13 cellular contexts compared by ENCODE assay signal in the genomic region with DNA sequence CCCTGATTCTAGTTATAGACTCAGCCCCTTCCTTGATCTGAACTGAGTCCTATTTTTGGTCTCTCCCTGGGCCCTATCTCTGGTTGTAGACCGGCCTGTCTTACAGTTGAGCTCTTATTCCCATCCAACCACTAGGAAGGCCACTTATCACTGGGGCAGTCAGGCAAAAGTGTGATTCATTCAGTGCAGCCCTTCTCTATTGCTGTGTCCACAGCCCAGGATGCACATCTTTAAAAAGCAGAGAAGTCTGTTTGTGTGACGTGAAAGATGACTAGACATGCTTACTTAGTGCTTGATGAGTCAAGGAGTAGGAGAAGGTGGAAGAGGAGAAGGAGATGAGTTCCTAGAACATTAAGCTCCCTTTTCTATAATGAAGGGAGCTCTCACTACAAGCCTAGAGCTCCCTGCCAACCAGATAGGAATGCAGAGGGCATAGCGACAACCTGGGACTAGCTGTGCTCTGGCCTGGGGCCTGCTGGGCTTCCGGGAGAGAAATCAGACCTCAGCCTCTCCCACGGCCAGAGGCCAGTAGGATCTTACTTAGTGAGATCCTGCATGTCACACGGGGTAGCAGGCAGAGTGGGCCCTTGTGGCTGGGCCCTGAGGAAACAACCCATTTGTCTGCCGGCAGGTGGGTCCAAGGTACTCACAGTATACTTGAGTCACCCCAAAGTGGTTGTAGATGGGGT. TPM values are rescaled to one million over a fixed set of nuclear protein-coding genes. Genes with fewer than 3 reads are reported as not detected.
A peak's percentile ranks its signal among the peaks of the same experiment; 100 is the strongest.
DNase-seq lines count a peak whose midpoint lies in the region; ATAC-seq and TF ChIP-seq lines count a peak whose summit lies in the region.
"Had no signal": no experiment of that assay in that cellular context is flagged by ENCODE, and none has a peak within 500 bp of the region (broad histone marks: within the 10 kb centered on the region; RNA-seq: fewer than 3 reads in every experiment).

No MANE protein-coding gene starts in this region.

- H3K23ac ChIP-seq in mesenchymal stem cell (ENCODE audit: low read length in 2 of 2) = no peak overlapping the region

- H2BK120ac ChIP-seq in mesenchymal stem cell (ENCODE audit: low read depth, low read length) = no peak overlapping the region

- H3K14ac ChIP-seq in mesenchymal stem cell (ENCODE audit: low read length in 2 of 2) = no peak overlapping the region

- no peaks in the 10 kb centered on the region for H3K9me3 Mint-ChIP-seq in immature natural killer cell
- H3K9me3 Mint-ChIP-seq: activated naive CD4-positive, alpha-beta T cell treated with anti-CD3 and anti-CD28 coated beads, Interleukin-2, amount 50 U/mL, for 72 hours; dendritic cell treated with granulocyte-macrophage colony-stimulating factor and Interleukin-4, amounts not matched to agents 40 ng/mL and 50 ng/mL, for 4 days had no signal

- H3K4ac ChIP-seq in mesenchymal stem cell (ENCODE audit: low read depth in 1 of 2, low read length in 2 of 2) = no peak overlapping the region

- H3K79me1 ChIP-seq in mesenchymal stem cell (replicated peaks; ENCODE audit: low read length, poor library complexity, severe bottlenecking) = no peaks in the 10 kb centered on the region

- no peak overlapping the region for H3K18ac ChIP-seq in mesenchymal stem cell (ENCODE audit: low read depth in 1 of 2, low read length in 2 of 2)

- no peaks in the 10 kb centered on the region for H3K36me3 Mint-ChIP-seq in immature natural killer cell
- H3K36me3 Mint-ChIP-seq: activated naive CD4-positive, alpha-beta T cell treated with anti-CD3 and anti-CD28 coated beads, Interleukin-2, amount 50 U/mL, for 72 hours had no signal

- no peaks in the 10 kb centered on the region for H3K36me3 ChIP-seq in mesenchymal stem cell (ENCODE audit: control insufficient read depth in 1 of 2, insufficient read depth in 2 of 2, low read depth in 1 of 2, low read length in 2 of 2)

- no peak overlapping the region for H2BK15ac ChIP-seq in mesenchymal stem cell (ENCODE audit: low read depth, poor library complexity, severe bottlenecking)

- H3K27me3 ChIP-seq in mesenchymal stem cell (ENCODE audit: control insufficient read depth in 1 of 2, insufficient read depth in 1 of 2, low read length in 2 of 2) = peaks cover 11 to 23% of the 10 kb centered on the region in 2 experiments

- H3K27ac ChIP-seq in epithelial cell of prostate (no peak overlapping the region), mesenchymal stem cell (ENCODE audit: low read length, poor library complexity, severe bottlenecking) (no peak overlapping the region)

- no peak overlapping the region for H4K8ac ChIP-seq in mesenchymal stem cell (ENCODE audit: low read length)

- DNase-seq in AG09309 (ENCODE audit: low read depth) = peak; percentile 66
- peak; percentile 49 for DNase-seq in LHCN-M2 (ENCODE audit: low read depth)
- peak; percentile 37 for DNase-seq in epithelial cell of prostate (ENCODE audit: low read depth, low spot score)
- DNase-seq in mesenchymal stem cell = peak; percentile 90
- no peak for DNase-seq in immature natural killer cell
- DNase-seq in stimulated activated CD8-positive, alpha-beta memory T cell treated with anti-CD3 and anti-CD28 coated beads, Interleukin-4, amount 100 ng/mL, for 48 hours = no peak
- DNase-seq in activated gamma-delta T cell (lab: John Stamatoyannopoulos, UW) = no peak
- DNase-seq: GDM1, GOT3, NCI-H2171 had no signal

- H3K27me3 Mint-ChIP-seq in immature natural killer cell (ENCODE audit: low read depth in 3 of 3) = peaks cover 2 to 10% (median 4%) of the 10 kb centered on the region in 3 donors

- H2AFZ ChIP-seq in mesenchymal stem cell (ENCODE audit: low read depth, low read length) = no peak overlapping the region

- no peak for ATAC-seq in HG02798 (IDR thresholded peaks at IDR 0.05; ENCODE audit: poor library complexity, unreplicated experiment)
- ATAC-seq: activated naive CD4-positive, alpha-beta T cell treated with anti-CD3 and anti-CD28 coated beads, Interleukin-2, amount 50 U/mL, for 72 hours had no signal

- no peak overlapping the region for H2AK5ac ChIP-seq in mesenchymal stem cell (ENCODE audit: low read length, severe bottlenecking)

- H3K4me3 ChIP-seq in AG09309 (ENCODE audit: control insufficient read depth, low read depth, low read length) = no peak overlapping the region
- no peak overlapping the region for H3K4me3 ChIP-seq in mesenchymal stem cell (ENCODE audit: insufficient read depth in 1 of 2, low read depth in 1 of 2, low read length in 2 of 2)

- no peak overlapping the region for H3K9ac ChIP-seq in mesenchymal stem cell (ENCODE audit: low read length)

- H3K4me1 ChIP-seq in mesenchymal stem cell (ENCODE audit: control insufficient read depth, insufficient read depth, low read depth, low read length) = peaks cover 2% of the 10 kb centered on the region

- H3K9me3 ChIP-seq in mesenchymal stem cell (ENCODE audit: control insufficient read depth, low read length) = no peaks in the 10 kb centered on the region

- no peak overlapping the region for H2BK5ac ChIP-seq in mesenchymal stem cell (ENCODE audit: low read depth, low read length, poor library complexity, severe bottlenecking)

- H3K27ac Mint-ChIP-seq in immature natural killer cell = no peak overlapping the region
- H3K27ac Mint-ChIP-seq: dendritic cell treated with granulocyte-macrophage colony-stimulating factor and Interleukin-4, amounts not matched to agents 40 ng/mL and 50 ng/mL, for 4 days had no signal

- no peak overlapping the region for H4K91ac ChIP-seq in mesenchymal stem cell (ENCODE audit: low read length)

- no peak for TF ChIP-seq CTCF in AG09309 (IDR thresholded peaks at IDR 0.05; ENCODE audit: control insufficient read depth, insufficient read depth, low read depth, low read length, missing control alignments)

- WGBS in mesenchymal stem cell = 78% methylated on average over 7 of the region's 7 CpGs

- H2BK12ac ChIP-seq in mesenchymal stem cell (ENCODE audit: low read length in 2 of 2) = no peak overlapping the region

- no peak overlapping the region for H3K4me3 Mint-ChIP-seq in immature natural killer cell
- H3K4me3 Mint-ChIP-seq: dendritic cell treated with granulocyte-macrophage colony-stimulating factor and Interleukin-4, amounts not matched to agents 40 ng/mL and 50 ng/mL, for 4 days had no signal

- no peak overlapping the region for H3K4me2 ChIP-seq in mesenchymal stem cell (ENCODE audit: low read length, poor library complexity, severe bottlenecking)

- no peaks in the 10 kb centered on the region for H3K4me1 Mint-ChIP-seq in immature natural killer cell

RNA-seq across cellular contexts. Expression of a gene that starts 25.7 kb away (rescaled TPM):
- 0.19 and 0.29 TPM in 2 replicates for total RNA-seq in LHCN-M2 (2014; rRNA removed)
- polyA plus RNA-seq in LHCN-M2 (2012) = 0.60 TPM
- polyA plus RNA-seq in mesenchymal stem cell (2013, experiment 1 of 2) = 0.64 TPM
- 0.78 TPM for polyA plus RNA-seq in mesenchymal stem cell (2013, experiment 2 of 2)
- not detected for polyA plus RNA-seq in immature natural killer cell
- total RNA-seq: activated naive CD4-positive, alpha-beta T cell treated with anti-CD3 and anti-CD28 coated beads, Interleukin-2, amount 50 U/mL, for 72 hours had no signal

RNA-seq across cellular contexts. Expression of a gene that starts 43.3 kb away (rescaled TPM):
- total RNA-seq in LHCN-M2 (2014; rRNA removed) = 47.1 and 54.4 TPM in 2 replicates
- polyA plus RNA-seq in LHCN-M2 (2012) = 48.4 TPM
- polyA plus RNA-seq in mesenchymal stem cell (2013, experiment 1 of 2) = 490 TPM
- polyA plus RNA-seq in mesenchymal stem cell (2013, experiment 2 of 2) = 486 TPM
- polyA plus RNA-seq in immature natural killer cell = not detected

Comparison
In these comparisons a context has a peak if more than half of its experiments do, and no peak if none do; other contexts are left out.
1. DNase-seq: peak in AG09309 (single experiment), LHCN-M2 (single experiment), epithelial cell of prostate (single experiment) and mesenchymal stem cell (single experiment); none in immature natural killer cell (0 of 3), stimulated activated CD8-positive, alpha-beta memory T cell treated with anti-CD3 and anti-CD28 coated beads, Interleukin-4, amount 100 ng/mL, for 48 hours (single experiment) and activated gamma-delta T cell (single experiment).